Comparison of ENCODE assay signal across 8 cellular contexts in the genomic region with DNA sequence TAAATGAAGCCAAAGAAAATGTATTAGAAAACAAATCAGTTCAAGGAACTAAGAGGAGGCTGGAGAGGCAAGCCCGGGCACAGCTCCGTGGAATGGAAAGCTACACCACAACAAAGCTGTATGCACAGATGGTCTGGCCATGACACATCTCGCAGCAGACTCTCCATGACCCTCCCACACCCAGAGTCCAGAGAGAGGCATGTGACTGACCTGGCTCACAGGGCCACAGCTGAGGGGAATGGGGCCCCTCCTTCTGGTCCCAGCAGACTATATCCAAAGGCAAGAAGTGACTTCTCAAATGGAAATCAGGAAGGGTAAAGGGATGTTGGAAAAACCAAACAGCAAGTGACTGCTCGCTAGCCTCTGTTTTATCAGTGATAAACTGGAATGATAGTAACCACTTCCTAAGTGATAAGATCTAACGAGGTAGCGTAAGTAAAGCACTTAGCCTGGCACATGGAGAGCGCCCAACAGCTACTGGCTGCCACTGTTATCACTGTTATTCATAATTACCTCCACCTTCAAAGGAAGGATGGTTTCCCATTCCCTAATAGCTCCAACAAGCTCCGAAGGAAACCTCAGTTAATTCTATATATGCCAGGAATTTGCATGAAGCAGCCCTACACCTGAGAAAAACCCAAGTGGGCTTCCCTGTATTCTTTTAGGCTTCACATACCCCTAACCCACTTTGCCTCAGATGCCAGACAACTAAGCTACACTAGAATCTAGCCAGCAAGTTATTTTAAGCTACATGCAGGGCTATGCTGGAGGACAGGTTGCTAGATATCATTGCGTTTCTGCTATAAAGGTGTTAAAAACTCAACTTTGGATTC. TPM values are rescaled to one million over a fixed set of nuclear protein-coding genes. Genes with fewer than 3 reads are reported as not detected.
DNase-seq lines count a peak whose midpoint lies in the region; ATAC-seq, FAIRE-seq and TF ChIP-seq lines count a peak whose summit lies in the region.

No MANE protein-coding gene starts in this region.

- peaks cover 25 to 37% of the 10 kb centered on the region in 2 donors for H3K4me1 ChIP-seq in naive thymus-derived CD4-positive, alpha-beta T cell (ENCODE audit: control insufficient read depth in 2 of 2, insufficient read depth in 2 of 2, low read length in 2 of 2)

- no peak for TF ChIP-seq CTCF in Calu3 (IDR thresholded peaks at IDR 0.05; ENCODE audit: unreplicated experiment)
- no peak for TF ChIP-seq CTCF in astrocyte of the cerebellum (IDR thresholded peaks at IDR 0.05; ENCODE audit: low read depth, low read length, missing control alignments)

- CTCF ChIA-PET in Calu3 (lab: Charles Lee): interaction anchor here (0.9 to 2.7 kb wide), 7 partner anchors 9 to 159 kb away, joined by 3 to 13 read pairs (median 3); partner anchors contain the start of gene OSBPL3
- CTCF ChIA-PET in naive thymus-derived CD4-positive, alpha-beta T cell (lab: Charles Lee): interaction anchor here (0.6 to 1.9 kb wide), 3 partner anchors 7 to 128 kb away, joined by 4 to 5 read pairs (median 5); no protein-coding TSS in a partner anchor

- POLR2A ChIA-PET in naive thymus-derived CD4-positive, alpha-beta T cell (lab: Charles Lee): no interaction called here

- H3K4me3 Mint-ChIP-seq in Calu3 (ENCODE audit: low read depth, unreplicated experiment): peak overlapping the region; percentile 20
- peak overlapping the region in 5 of 10 donors; percentile 11 to 63 (median 51) for H3K4me3 Mint-ChIP-seq in naive thymus-derived CD4-positive, alpha-beta T cell

- DNase-seq in Calu3 (peak; percentile 59), HTR-8/SVneo (ENCODE audit: insufficient read length, low spot score) (peak; percentile 78), astrocyte of the cerebellum (ENCODE audit: low read depth) (peak; percentile 65), DMS114 treated with DMSO at 0.1 percent for 48 hours (lab: John Stamatoyannopoulos, UW; ENCODE audit: unreplicated experiment) (no peak), NCI-H2107 treated with DMSO at 0.1 percent for 48 hours (lab: John Stamatoyannopoulos, UW; ENCODE audit: unreplicated experiment) (no peak), posterior vena cava (ENCODE audit: low spot score) (no peak)
- no peak for DNase-seq in naive thymus-derived CD4-positive, alpha-beta T cell

- no peaks in the 10 kb centered on the region for H3K9me3 Mint-ChIP-seq in Calu3 (ENCODE audit: low read depth, unreplicated experiment)
- H3K9me3 Mint-ChIP-seq in naive thymus-derived CD4-positive, alpha-beta T cell: no peaks in the 10 kb centered on the region

- H3K9me3 ChIP-seq in naive thymus-derived CD4-positive, alpha-beta T cell (ENCODE audit: control insufficient read depth in 2 of 3, low read length in 3 of 3): no peaks in the 10 kb centered on the region

- peaks cover 90% of the 10 kb centered on the region for H3K4me1 Mint-ChIP-seq in Calu3 (ENCODE audit: low read depth, unreplicated experiment)
- peaks cover 42 to 75% (median 63%) of the 10 kb centered on the region in 7 donors for H3K4me1 Mint-ChIP-seq in naive thymus-derived CD4-positive, alpha-beta T cell

- H3K36me3 ChIP-seq in naive thymus-derived CD4-positive, alpha-beta T cell (ENCODE audit: control insufficient read depth in 2 of 3, insufficient read depth in 3 of 3, low read length in 3 of 3): no peaks in the 10 kb centered on the region

- H3K27ac ChIP-seq in naive thymus-derived CD4-positive, alpha-beta T cell (ENCODE audit: low read depth, low read length): no peak overlapping the region

- no peaks in the 10 kb centered on the region for H3K27me3 Mint-ChIP-seq in Calu3 (ENCODE audit: unreplicated experiment)
- no peaks in the 10 kb centered on the region for H3K27me3 Mint-ChIP-seq in naive thymus-derived CD4-positive, alpha-beta T cell

- H3K4me3 ChIP-seq in astrocyte of the cerebellum (ENCODE audit: low read depth, low read length): no peak overlapping the region
- no peak overlapping the region for H3K4me3 ChIP-seq in naive thymus-derived CD4-positive, alpha-beta T cell (ENCODE audit: low read length)

- in situ Hi-C loops in astrocyte of the cerebellum (cut with HindIII; ENCODE audit: low sequenced_read_pairs): no loop called here

- BruUV-seq in Calu3 (replicated peaks; lab: Mats Ljungman, UMichigan): no TSS peak

- H3K27ac Mint-ChIP-seq in Calu3 (ENCODE audit: unreplicated experiment): peak overlapping the region; percentile 4
- H3K27ac Mint-ChIP-seq in naive thymus-derived CD4-positive, alpha-beta T cell: peak overlapping the region in 1 of 9 donors; percentile 15

- intact Hi-C loops in Calu3 (cut with micrococcal nuclease; ENCODE audit: unreplicated experiment): no loop called here
- intact Hi-C loops in naive thymus-derived CD4-positive, alpha-beta T cell (cut with micrococcal nuclease): no loop called here
- intact Hi-C loops in posterior vena cava (cut with DNase I): no loop called here

- FAIRE-seq in HTR-8/SVneo (lab: Jason Lieb, UNC): peak; percentile 72

- ATAC-seq in naive thymus-derived CD4-positive, alpha-beta T cell: peak; percentile 38
- no peak for ATAC-seq in HG02870 (IDR thresholded peaks at IDR 0.05; ENCODE audit: unreplicated experiment)

- peaks cover 30% of the 10 kb centered on the region for H3K36me3 Mint-ChIP-seq in Calu3 (ENCODE audit: insufficient read depth, unreplicated experiment)
- peaks cover 0 to 12% (median 0%) of the 10 kb centered on the region in 5 donors for H3K36me3 Mint-ChIP-seq in naive thymus-derived CD4-positive, alpha-beta T cell

- H3K27me3 ChIP-seq in naive thymus-derived CD4-positive, alpha-beta T cell (ENCODE audit: control insufficient read depth in 2 of 2, insufficient read depth in 2 of 2, low read length in 2 of 2): no peaks in the 10 kb centered on the region

RNA-seq across cellular contexts. Expression of gene OSBPL3, which starts 8.4 kb away (rescaled TPM):
- total RNA-seq in Calu3 (2022) (124 and 136 TPM in 2 replicates), posterior vena cava (1 to 10 TPM; 5.0 to 9.1 TPM)
- 10 to 100 TPM; 17.1 to 75.7 (median 22.7) TPM for total RNA-seq in naive thymus-derived CD4-positive, alpha-beta T cell
- 1 to 10 TPM; 4.5 to 5.0 TPM for polyA plus RNA-seq in naive thymus-derived CD4-positive, alpha-beta T cell

Comparison
In these comparisons a context has a peak if more than half of its experiments do, and no peak if none do; other contexts are left out.
1. DNase-seq: peak in Calu3 (single experiment), HTR-8/SVneo (single experiment) and astrocyte of the cerebellum (single experiment); none in naive thymus-derived CD4-positive, alpha-beta T cell (0 of 9), DMS114 treated with DMSO at 0.1 percent for 48 hours (single experiment), NCI-H2107 treated with DMSO at 0.1 percent for 48 hours (single experiment) and posterior vena cava (single experiment).